16 cellular contexts compared by ENCODE assay signal in the genomic region with DNA sequence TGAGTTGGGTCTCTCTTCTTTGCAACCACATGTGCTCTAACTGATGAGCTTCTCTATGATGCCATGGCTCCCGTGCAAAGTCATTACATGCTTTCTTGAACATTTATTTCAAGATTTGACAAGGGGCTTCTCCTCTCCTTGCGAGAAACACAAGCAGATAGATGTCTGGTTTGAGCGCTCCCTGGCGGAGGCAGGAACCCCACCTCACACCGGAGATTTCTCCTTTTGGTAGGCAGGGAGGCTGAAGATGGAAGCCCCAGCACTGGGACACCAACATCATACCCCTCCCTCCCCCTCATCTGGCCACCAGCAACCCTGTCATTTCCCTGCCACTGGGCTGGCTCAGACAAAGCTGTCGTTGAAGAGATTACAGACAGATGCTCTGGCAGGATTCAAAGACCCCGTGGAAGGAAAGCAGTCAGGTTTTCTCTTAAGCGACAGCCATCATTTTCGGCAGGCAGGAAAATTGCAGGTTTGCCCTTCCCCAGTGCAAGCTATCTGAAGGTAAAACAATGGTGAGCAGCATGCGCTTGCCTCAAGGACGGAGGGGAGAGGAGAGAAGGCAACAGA.
DNase-seq lines count a peak whose midpoint lies in the region; ATAC-seq and TF ChIP-seq lines count a peak whose summit lies in the region.
"Had no signal": no experiment of that assay in that cellular context is flagged by ENCODE, and none has a peak within 500 bp of the region (broad histone marks: within the 10 kb centered on the region; RNA-seq: fewer than 3 reads in every experiment).

No MANE protein-coding gene starts in this region.

- H3K27ac Mint-ChIP-seq in GM23338 (no peak overlapping the region), WTC11 (no peak overlapping the region), mesothelial cell of epicardium (no peak overlapping the region)
- H3K27ac Mint-ChIP-seq: CD4-positive, alpha-beta T cell had no signal

- peak; percentile 32 to 49; a peak in 3 of 4 replicates for TF ChIP-seq CTCF in GM23338 (conservative IDR thresholded peaks at IDR 0.05; ENCODE audit: low read depth in 2 of 2)
- no peak for TF ChIP-seq CTCF in WTC11 (IDR thresholded peaks at IDR 0.05)
- TF ChIP-seq CTCF in neural cell (IDR thresholded peaks at IDR 0.05; ENCODE audit: poor library complexity, severe bottlenecking): no peak
- TF ChIP-seq CTCF in mesothelial cell of epicardium (IDR thresholded peaks at IDR 0.05; ENCODE audit: unreplicated experiment): no peak

- H3K9me3 Mint-ChIP-seq in GM23338: 0 out of 3 replicates have a peak, but pooled peaks cover under 1% of the 10 kb centered on the region
- H3K9me3 Mint-ChIP-seq in WTC11: peaks cover 6% of the 10 kb centered on the region; the same call in 1 of the 2 replicates
- H3K9me3 Mint-ChIP-seq in mesothelial cell of epicardium: peaks cover 8% of the 10 kb centered on the region

- H2AFZ ChIP-seq in GM23338 (peak overlapping the region; percentile 38; the same call in 1 of the 2 replicates), neural cell (ENCODE audit: low read depth, low read length) (no peak overlapping the region)

- no peak overlapping the region for H3K9ac ChIP-seq in neural cell (ENCODE audit: low read length)

- no peaks in the 10 kb centered on the region for H3K4me1 ChIP-seq in GM23338 (ENCODE audit: insufficient read depth)
- H3K4me1 ChIP-seq: Caco-2 had no signal

- TF ChIP-seq RAD21 in neural cell (conservative IDR thresholded peaks at IDR 0.05): no peak

- H3K27me3 ChIP-seq in GM23338 (ENCODE audit: insufficient read depth) (no peaks in the 10 kb centered on the region), neural cell (ENCODE audit: insufficient read depth, low read depth, low read length) (no peaks in the 10 kb centered on the region)

- H3K9me2 ChIP-seq in GM23338 (ENCODE audit: insufficient read depth) (peaks cover 2% of the 10 kb centered on the region; the same call in 1 of the 2 replicates), neural cell (ENCODE audit: insufficient read depth, low read length) (no peaks in the 10 kb centered on the region)

- H3K9me3 ChIP-seq in neural cell (ENCODE audit: low read length): peaks cover under 1% of the 10 kb centered on the region
- H3K9me3 ChIP-seq: Caco-2 had no signal

- H3K36me3 Mint-ChIP-seq in GM23338 (ENCODE audit: low read depth): no peaks in the 10 kb centered on the region
- no peaks in the 10 kb centered on the region for H3K36me3 Mint-ChIP-seq in WTC11
- H3K36me3 Mint-ChIP-seq in mesothelial cell of epicardium: peaks cover 1% of the 10 kb centered on the region

- DNase-seq in ELF-1 (ENCODE audit: low read depth, low spot score): peak; percentile 2
- peak; percentile 21 for DNase-seq in GM23338 (ENCODE audit: low spot score)
- DNase-seq in WTC11 (ENCODE audit: low spot score): peak; percentile 42
- no peak for DNase-seq in mesothelial cell of epicardium (ENCODE audit: low spot score in 2 of 2, unreplicated experiment in 2 of 2)
- DNase-seq: AML-193; Caco-2; CD4-positive, alpha-beta T cell; DMS53; DND-41; EL; HCEC 1CT; KG1 had no signal

- H3K4me3 Mint-ChIP-seq in GM23338 (no peak overlapping the region), WTC11 (no peak overlapping the region), mesothelial cell of epicardium (no peak overlapping the region)
- H3K4me3 Mint-ChIP-seq: CD4-positive, alpha-beta T cell had no signal

- H4K20me1 ChIP-seq in GM23338 (replicated peaks; ENCODE audit: insufficient read depth) (no peaks in the 10 kb centered on the region), neural cell (ENCODE audit: insufficient read depth) (no peaks in the 10 kb centered on the region)

- H3K36me3 ChIP-seq in GM23338 (ENCODE audit: insufficient read depth): no peaks in the 10 kb centered on the region
- H3K36me3 ChIP-seq in neural cell (ENCODE audit: insufficient read depth, low read length): no peaks in the 10 kb centered on the region

- H3K27me3 Mint-ChIP-seq in GM23338 (ENCODE audit: insufficient read depth, low read depth, poor library complexity) (no peaks in the 10 kb centered on the region), WTC11 (ENCODE audit: low read depth) (no peaks in the 10 kb centered on the region), mesothelial cell of epicardium (ENCODE audit: low read depth) (peaks cover 10% of the 10 kb centered on the region)

- H3F3A ChIP-seq in GM23338 (replicated peaks; ENCODE audit: low read depth): no peaks in the 10 kb centered on the region
- no peaks in the 10 kb centered on the region for H3F3A ChIP-seq in neural cell (ENCODE audit: insufficient read depth, low read length, poor library complexity, severe bottlenecking)

- POLR2A ChIA-PET in WTC11 (lab: Charles Lee): no interaction called here

- no peak for ATAC-seq in GM23338
- peak; percentile 38; the same call in 1 of the 2 replicates for ATAC-seq in WTC11
- ATAC-seq in GM21360 (IDR thresholded peaks at IDR 0.05; ENCODE audit: unreplicated experiment): no peak
- no peak for ATAC-seq in GM19463 (IDR thresholded peaks at IDR 0.05; ENCODE audit: unreplicated experiment)

- no peaks in the 10 kb centered on the region for H3K79me2 ChIP-seq in GM23338 (replicated peaks; ENCODE audit: insufficient read depth)
- no peaks in the 10 kb centered on the region for H3K79me2 ChIP-seq in neural cell (replicated peaks; ENCODE audit: insufficient read depth, low read length)

- H3K27ac ChIP-seq in GM23338 (ENCODE audit: low read depth) (no peak overlapping the region), neural cell (ENCODE audit: low read length) (peak overlapping the region; percentile 45)
- H3K27ac ChIP-seq: C4-2B had no signal

- CTCF ChIA-PET in WTC11 (lab: Charles Lee): interaction anchor here (1.6 kb wide), 1 partner anchor 17 kb away, joined by 5 read pairs; no protein-coding TSS in a partner anchor

- H3K4me2 ChIP-seq in GM23338: no peak overlapping the region
- no peak overlapping the region for H3K4me2 ChIP-seq in neural cell (ENCODE audit: low read length)

- TF ChIP-seq EP300 in neural cell (conservative IDR thresholded peaks at IDR 0.05; ENCODE audit: poor library complexity, severe bottlenecking): peak; percentile 62

- H3K4me1 Mint-ChIP-seq in GM23338: no peaks in the 10 kb centered on the region
- H3K4me1 Mint-ChIP-seq in WTC11: peaks cover under 1% of the 10 kb centered on the region; the same call in 1 of the 2 replicates
- peaks cover 9% of the 10 kb centered on the region for H3K4me1 Mint-ChIP-seq in mesothelial cell of epicardium

- H3K4me3 ChIP-seq in GM23338 (no peak overlapping the region), neural cell (ENCODE audit: low read length) (no peak overlapping the region)

TF ChIP-seq in GM23338, 12 proteins besides CTCF, POLR2A, EP300 and RAD21 (continues in another document):
- TF ChIP-seq EZH2phosphoT487 (IDR thresholded peaks at IDR 0.05; ENCODE audit: unreplicated experiment) (no peak), CREB1 (CRISPR knock-in tag; IDR thresholded peaks at IDR 0.05; ENCODE audit: low read depth) (no peak)
- TF ChIP-seq, protein P1, sequence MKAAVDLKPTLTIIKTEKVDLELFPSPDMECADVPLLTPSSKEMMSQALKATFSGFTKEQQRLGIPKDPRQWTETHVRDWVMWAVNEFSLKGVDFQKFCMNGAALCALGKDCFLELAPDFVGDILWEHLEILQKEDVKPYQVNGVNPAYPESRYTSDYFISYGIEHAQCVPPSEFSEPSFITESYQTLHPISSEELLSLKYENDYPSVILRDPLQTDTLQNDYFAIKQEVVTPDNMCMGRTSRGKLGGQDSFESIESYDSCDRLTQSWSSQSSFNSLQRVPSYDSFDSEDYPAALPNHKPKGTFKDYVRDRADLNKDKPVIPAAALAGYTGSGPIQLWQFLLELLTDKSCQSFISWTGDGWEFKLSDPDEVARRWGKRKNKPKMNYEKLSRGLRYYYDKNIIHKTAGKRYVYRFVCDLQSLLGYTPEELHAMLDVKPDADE (IDR thresholded peaks at IDR 0.05): no peak

TF ChIP-seq in WTC11, 78 proteins besides CTCF, POLR2A, EP300 and RAD21 (continues in another document):
- no peak for TF ChIP-seq NFE2L1 (CRISPR knock-in tag; IDR thresholded peaks at IDR 0.05)
- no peak for TF ChIP-seq OVOL2 (CRISPR knock-in tag; IDR thresholded peaks at IDR 0.05; ENCODE audit: borderline replicate concordance)
- no peak for TF ChIP-seq EMX1 (CRISPR knock-in tag; IDR thresholded peaks at IDR 0.05)

TF ChIP-seq in neural cell, 6 proteins besides CTCF, POLR2A, EP300 and RAD21:
- no peak for TF ChIP-seq TAF1 (IDR thresholded peaks at IDR 0.05; ENCODE audit: low read depth)
- TF ChIP-seq MXI1 (conservative IDR thresholded peaks at IDR 0.05; ENCODE audit: poor library complexity, severe bottlenecking): no peak
- no peak for TF ChIP-seq REST (IDR thresholded peaks at IDR 0.05; ENCODE audit: borderline replicate concordance)
- TF ChIP-seq SMC3 (conservative IDR thresholded peaks at IDR 0.05; ENCODE audit: poor library complexity): no peak
- no peak for TF ChIP-seq EZH2 (IDR thresholded peaks at IDR 0.05; ENCODE audit: borderline replicate concordance, insufficient read depth, low read length, poor library complexity, severe bottlenecking)
- peak; percentile 42 for TF ChIP-seq POLR2AphosphoS5 (IDR thresholded peaks at IDR 0.05)

Comparison
In these comparisons a context has a peak if more than half of its experiments do, and no peak if none do; other contexts are left out.
1. DNase-seq: peak in ELF-1 (single experiment), GM23338 (single experiment) and WTC11 (single experiment); none in mesothelial cell of epicardium (0 of 2).
2. CTCF ChIP-seq: peak in GM23338 (2 of 2); none in WTC11 (single experiment), neural cell (single experiment) and mesothelial cell of epicardium (single experiment).